In genomic region chr5:138697720-138698360, GRCh38 we compare ENCODE assay signal across 27 cellular contexts.
"Had no signal": no experiment of that assay in that cellular context is flagged by ENCODE, and none has a peak within 500 bp of the region (broad histone marks: within the 10 kb centered on the region; RNA-seq: fewer than 3 reads in every experiment).

No MANE protein-coding gene starts in this region.

- H3K27me3 ChIP-seq: ascending aorta, gastrocnemius medialis, uterus had no signal

- H3K79me2 ChIP-seq: parathyroid adenoma had no signal

- H3K27ac ChIP-seq: ascending aorta, gastrocnemius medialis, parathyroid adenoma, psoas muscle, thoracic aorta, uterus, VCaP had no signal

- DNase-seq: activated CD4-positive, alpha-beta T cell treated with anti-CD3 and anti-CD28 coated beads for 4 hours; activated CD4-positive, alpha-beta T cell treated with anti-CD3 and anti-CD28 coated beads, Interleukin-2, amount 50 U/mL, for 4 hours; activated CD8-positive, alpha-beta memory T cell treated with anti-CD3 and anti-CD28 coated beads for 24 hours; activated effector memory CD4-positive, alpha-beta T cell treated with Interleukin-2 at 50 U/mL for 16 hours; activated naive CD4-positive, alpha-beta T cell treated with anti-CD3 and anti-CD28 coated beads for 36 hours; activated naive CD8-positive, alpha-beta T cell treated with anti-CD3 and anti-CD28 coated beads, Interleukin-2, amount 10 ng/mL, durations not matched to agents 7 days and 5 days; dermis blood vessel endothelial cell; effector CD4-positive, alpha-beta T cell; gastrocnemius medialis; glutamatergic neuron; left cardiac atrium; mammary epithelial cell; naive thymus-derived CD4-positive, alpha-beta T cell; occipital lobe; psoas muscle; stimulated activated CD4-positive, alpha-beta T cell treated with anti-CD3 and anti-CD28 coated beads, Interleukin-4, amount 100 ng/mL, for 24 hours; uterus had no signal

- H3K4me1 Mint-ChIP-seq: activated naive CD8-positive, alpha-beta T cell treated with anti-CD3 and anti-CD28 coated beads, Interleukin-2, amount 10 ng/mL, durations not matched to agents 7 days and 5 days; central memory CD8-positive, alpha-beta T cell; naive thymus-derived CD4-positive, alpha-beta T cell; stimulated activated effector memory CD8-positive, alpha-beta T cell treated with anti-CD3 and anti-CD28 coated beads, Interleukin-12 subunit alpha, Interleukin-12 subunit beta, amount 100 ng/mL, for 72 hours had no signal

- H3K36me3 ChIP-seq: ascending aorta, gastrocnemius medialis, thoracic aorta, uterus had no signal

- H3K4me1 ChIP-seq: ascending aorta, gastrocnemius medialis, psoas muscle, uterus had no signal

- H3K27ac Mint-ChIP-seq: activated naive CD4-positive, alpha-beta T cell treated with anti-CD3 and anti-CD28 coated beads for 36 hours; activated naive CD8-positive, alpha-beta T cell treated with anti-CD3 and anti-CD28 coated beads, Interleukin-2, amount 10 ng/mL, durations not matched to agents 7 days and 5 days; naive thymus-derived CD4-positive, alpha-beta T cell; stimulated activated effector memory CD8-positive, alpha-beta T cell treated with anti-CD3 and anti-CD28 coated beads, Interleukin-12 subunit alpha, Interleukin-12 subunit beta, amount 100 ng/mL, for 72 hours; stimulated activated naive CD8-positive, alpha-beta T cell treated with anti-CD3 and anti-CD28 coated beads, Interleukin-15, Interleukin-2, amounts not matched to agents 100 ng/mL and 50 ng/mL, for 24 hours; type B pancreatic cell had no signal

- H3K4me3 ChIP-seq: ascending aorta, gastrocnemius medialis, psoas muscle, thoracic aorta, uterus had no signal

- H3K27me3 Mint-ChIP-seq: type B pancreatic cell had no signal

- ATAC-seq: gastrocnemius medialis; naive thymus-derived CD4-positive, alpha-beta T cell; psoas muscle; stimulated activated effector memory CD8-positive, alpha-beta T cell treated with anti-CD3 and anti-CD28 coated beads, Interleukin-12 subunit alpha, Interleukin-12 subunit beta, amount 100 ng/mL, for 72 hours had no signal

- H3K9ac ChIP-seq: parathyroid adenoma had no signal

- H3K4me3 Mint-ChIP-seq: activated naive CD4-positive, alpha-beta T cell treated with anti-CD3 and anti-CD28 coated beads for 36 hours; activated naive CD8-positive, alpha-beta T cell treated with anti-CD3 and anti-CD28 coated beads, Interleukin-2, amount 10 ng/mL, durations not matched to agents 7 days and 5 days; central memory CD8-positive, alpha-beta T cell; mesothelial cell of epicardium; naive thymus-derived CD4-positive, alpha-beta T cell; neural crest cell; stimulated activated effector memory CD8-positive, alpha-beta T cell treated with anti-CD3 and anti-CD28 coated beads, Interleukin-12 subunit alpha, Interleukin-12 subunit beta, amount 100 ng/mL, for 72 hours; stimulated activated naive CD8-positive, alpha-beta T cell treated with anti-CD3 and anti-CD28 coated beads, Interleukin-15, Interleukin-2, amounts not matched to agents 100 ng/mL and 50 ng/mL, for 24 hours; type B pancreatic cell had no signal

- H2AFZ ChIP-seq: parathyroid adenoma had no signal

- H3K9me3 ChIP-seq: ascending aorta, gastrocnemius medialis, psoas muscle, thoracic aorta, uterus had no signal

- H3K36me3 Mint-ChIP-seq: activated naive CD8-positive, alpha-beta T cell treated with anti-CD3 and anti-CD28 coated beads, Interleukin-2, amount 10 ng/mL, durations not matched to agents 7 days and 5 days; mesothelial cell of epicardium; stimulated activated effector memory CD8-positive, alpha-beta T cell treated with anti-CD3 and anti-CD28 coated beads, Interleukin-12 subunit alpha, Interleukin-12 subunit beta, amount 100 ng/mL, for 72 hours; type B pancreatic cell had no signal

- H3K9me3 Mint-ChIP-seq: activated naive CD4-positive, alpha-beta T cell treated with anti-CD3 and anti-CD28 coated beads for 36 hours; activated naive CD8-positive, alpha-beta T cell treated with anti-CD3 and anti-CD28 coated beads, Interleukin-2, amount 10 ng/mL, durations not matched to agents 7 days and 5 days; central memory CD8-positive, alpha-beta T cell; mesothelial cell of epicardium; neural crest cell; stimulated activated effector memory CD8-positive, alpha-beta T cell treated with anti-CD3 and anti-CD28 coated beads, Interleukin-12 subunit alpha, Interleukin-12 subunit beta, amount 100 ng/mL, for 72 hours; stimulated activated naive CD8-positive, alpha-beta T cell treated with anti-CD3 and anti-CD28 coated beads, Interleukin-15, Interleukin-2, amounts not matched to agents 100 ng/mL and 50 ng/mL, for 24 hours; type B pancreatic cell had no signal
